ENCODE assay signal across 1 cellular context in genomic region chr1:92961896-92962752, GRCh38.
TF ChIP-seq lines count a peak whose summit lies in the region.

No MANE protein-coding gene starts in this region.

TF ChIP-seq in HepG2, 621 proteins besides CTCF, POLR2A, EP300 and RAD21 (continued from another document and continues in another):
- no peak for TF ChIP-seq ZNF335 (CRISPR knock-in tag; IDR thresholded peaks at IDR 0.05)
- TF ChIP-seq, protein P1, sequence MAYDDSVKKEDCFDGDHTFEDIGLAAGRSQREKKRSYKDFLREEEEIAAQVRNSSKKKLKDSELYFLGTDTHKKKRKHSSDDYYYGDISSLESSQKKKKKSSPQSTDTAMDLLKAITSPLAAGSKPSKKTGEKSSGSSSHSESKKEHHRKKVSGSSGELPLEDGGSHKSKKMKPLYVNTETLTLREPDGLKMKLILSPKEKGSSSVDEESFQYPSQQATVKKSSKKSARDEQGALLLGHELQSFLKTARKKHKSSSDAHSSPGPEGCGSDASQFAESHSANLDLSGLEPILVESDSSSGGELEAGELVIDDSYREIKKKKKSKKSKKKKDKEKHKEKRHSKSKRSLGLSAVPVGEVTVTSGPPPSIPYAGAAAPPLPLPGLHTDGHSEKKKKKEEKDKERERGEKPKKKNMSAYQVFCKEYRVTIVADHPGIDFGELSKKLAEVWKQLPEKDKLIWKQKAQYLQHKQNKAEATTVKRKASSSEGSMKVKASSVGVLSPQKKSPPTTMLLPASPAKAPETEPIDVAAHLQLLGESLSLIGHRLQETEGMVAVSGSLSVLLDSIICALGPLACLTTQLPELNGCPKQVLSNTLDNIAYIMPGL (CRISPR knock-in tag; IDR thresholded peaks at IDR 0.05; ENCODE audit: borderline replicate concordance in 1 of 2, low read depth in 1 of 2) = peak in 1 of 2 experiments; percentile 36; a peak in 1 of 4 replicates
- 0 out of 2 replicates have a peak, but pooled peaks have one; percentile 29 for TF ChIP-seq MTF2 (CRISPR knock-in tag; IDR thresholded peaks at IDR 0.05; ENCODE audit: borderline replicate concordance)
- TF ChIP-seq, protein P2, sequence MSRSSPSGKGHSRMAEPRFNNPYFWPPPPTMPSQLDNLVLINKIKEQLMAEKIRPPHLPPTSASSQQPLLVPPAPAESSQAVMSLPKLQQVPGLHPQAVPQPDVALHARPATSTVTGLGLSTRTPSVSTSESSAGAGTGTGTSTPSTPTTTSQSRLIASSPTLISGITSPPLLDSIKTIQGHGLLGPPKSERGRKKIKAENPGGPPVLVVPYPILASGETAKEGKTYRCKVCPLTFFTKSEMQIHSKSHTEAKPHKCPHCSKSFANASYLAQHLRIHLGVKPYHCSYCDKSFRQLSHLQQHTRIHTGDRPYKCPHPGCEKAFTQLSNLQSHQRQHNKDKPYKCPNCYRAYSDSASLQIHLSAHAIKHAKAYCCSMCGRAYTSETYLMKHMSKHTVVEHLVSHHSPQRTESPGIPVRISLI (CRISPR knock-in tag; IDR thresholded peaks at IDR 0.05; ENCODE audit: borderline replicate concordance) = peak; percentile 6; the same call in 1 of the 2 replicates
- peak; percentile 13; the same call in 1 of the 2 replicates for TF ChIP-seq ZNF547 (CRISPR knock-in tag; IDR thresholded peaks at IDR 0.05)
- TF ChIP-seq, protein P3, sequence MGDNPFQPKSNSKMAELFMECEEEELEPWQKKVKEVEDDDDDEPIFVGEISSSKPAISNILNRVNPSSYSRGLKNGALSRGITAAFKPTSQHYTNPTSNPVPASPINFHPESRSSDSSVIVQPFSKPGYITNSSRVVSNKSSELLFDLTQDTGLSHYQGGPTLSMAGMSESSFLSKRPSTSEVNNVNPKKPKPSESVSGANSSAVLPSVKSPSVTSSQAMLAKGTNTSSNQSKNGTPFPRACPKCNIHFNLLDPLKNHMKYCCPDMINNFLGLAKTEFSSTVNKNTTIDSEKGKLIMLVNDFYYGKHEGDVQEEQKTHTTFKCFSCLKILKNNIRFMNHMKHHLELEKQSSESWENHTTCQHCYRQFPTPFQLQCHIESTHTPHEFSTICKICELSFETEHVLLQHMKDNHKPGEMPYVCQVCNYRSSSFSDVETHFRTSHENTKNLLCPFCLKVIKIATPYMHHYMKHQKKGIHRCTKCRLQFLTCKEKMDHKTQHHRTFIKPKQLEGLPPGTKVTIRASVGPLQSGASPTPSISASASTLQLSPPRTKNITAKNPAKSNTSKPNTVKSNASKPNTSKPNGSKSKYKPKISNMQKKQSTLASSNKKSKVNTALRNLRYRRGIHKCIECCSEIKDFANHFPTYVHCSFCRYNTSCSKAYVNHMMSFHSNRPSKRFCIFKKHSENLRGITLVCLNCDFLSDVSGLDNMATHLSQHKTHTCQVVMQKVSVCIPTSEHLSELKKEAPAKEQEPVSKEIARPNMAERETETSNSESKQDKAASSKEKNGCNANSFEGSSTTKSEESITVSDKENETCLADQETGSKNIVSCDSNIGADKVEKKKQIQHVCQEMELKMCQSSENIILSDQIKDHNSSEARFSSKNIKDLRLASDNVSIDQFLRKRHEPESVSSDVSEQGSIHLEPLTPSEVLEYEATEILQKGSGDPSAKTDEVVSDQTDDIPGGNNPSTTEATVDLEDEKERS (CRISPR knock-in tag; IDR thresholded peaks at IDR 0.05) = 0 out of 2 replicates have a peak, but pooled peaks have one; percentile 27
- no peak for TF ChIP-seq ZSCAN22 (CRISPR knock-in tag; IDR thresholded peaks at IDR 0.05)
- 0 out of 2 replicates have a peak, but pooled peaks have one; percentile 11 for TF ChIP-seq HES4 (CRISPR knock-in tag; IDR thresholded peaks at IDR 0.05; ENCODE audit: borderline replicate concordance)
- no peak for TF ChIP-seq TCF7L2 (IDR thresholded peaks at IDR 0.05; ENCODE audit: low read depth, low read length)
- peak; percentile 7; the same call in 1 of the 2 replicates for TF ChIP-seq ZBTB7B (CRISPR knock-in tag; IDR thresholded peaks at IDR 0.05)
- no peak for TF ChIP-seq MAZ (IDR thresholded peaks at IDR 0.05; ENCODE audit: borderline replicate concordance, low read depth, low read length)
- peak; percentile 19; the same call in 1 of the 2 replicates for TF ChIP-seq MAZ (CRISPR knock-in tag; IDR thresholded peaks at IDR 0.05; ENCODE audit: low read depth)
- no peak for TF ChIP-seq MAFK (conservative IDR thresholded peaks at IDR 0.05 in 1 of 2, IDR thresholded peaks at IDR 0.05 in 1 of 2; ENCODE audit: low read length in 2 of 2)
- TF ChIP-seq TFDP1 (CRISPR knock-in tag; IDR thresholded peaks at IDR 0.05; ENCODE audit: borderline replicate concordance) = no peak
- TF ChIP-seq, protein P4, sequence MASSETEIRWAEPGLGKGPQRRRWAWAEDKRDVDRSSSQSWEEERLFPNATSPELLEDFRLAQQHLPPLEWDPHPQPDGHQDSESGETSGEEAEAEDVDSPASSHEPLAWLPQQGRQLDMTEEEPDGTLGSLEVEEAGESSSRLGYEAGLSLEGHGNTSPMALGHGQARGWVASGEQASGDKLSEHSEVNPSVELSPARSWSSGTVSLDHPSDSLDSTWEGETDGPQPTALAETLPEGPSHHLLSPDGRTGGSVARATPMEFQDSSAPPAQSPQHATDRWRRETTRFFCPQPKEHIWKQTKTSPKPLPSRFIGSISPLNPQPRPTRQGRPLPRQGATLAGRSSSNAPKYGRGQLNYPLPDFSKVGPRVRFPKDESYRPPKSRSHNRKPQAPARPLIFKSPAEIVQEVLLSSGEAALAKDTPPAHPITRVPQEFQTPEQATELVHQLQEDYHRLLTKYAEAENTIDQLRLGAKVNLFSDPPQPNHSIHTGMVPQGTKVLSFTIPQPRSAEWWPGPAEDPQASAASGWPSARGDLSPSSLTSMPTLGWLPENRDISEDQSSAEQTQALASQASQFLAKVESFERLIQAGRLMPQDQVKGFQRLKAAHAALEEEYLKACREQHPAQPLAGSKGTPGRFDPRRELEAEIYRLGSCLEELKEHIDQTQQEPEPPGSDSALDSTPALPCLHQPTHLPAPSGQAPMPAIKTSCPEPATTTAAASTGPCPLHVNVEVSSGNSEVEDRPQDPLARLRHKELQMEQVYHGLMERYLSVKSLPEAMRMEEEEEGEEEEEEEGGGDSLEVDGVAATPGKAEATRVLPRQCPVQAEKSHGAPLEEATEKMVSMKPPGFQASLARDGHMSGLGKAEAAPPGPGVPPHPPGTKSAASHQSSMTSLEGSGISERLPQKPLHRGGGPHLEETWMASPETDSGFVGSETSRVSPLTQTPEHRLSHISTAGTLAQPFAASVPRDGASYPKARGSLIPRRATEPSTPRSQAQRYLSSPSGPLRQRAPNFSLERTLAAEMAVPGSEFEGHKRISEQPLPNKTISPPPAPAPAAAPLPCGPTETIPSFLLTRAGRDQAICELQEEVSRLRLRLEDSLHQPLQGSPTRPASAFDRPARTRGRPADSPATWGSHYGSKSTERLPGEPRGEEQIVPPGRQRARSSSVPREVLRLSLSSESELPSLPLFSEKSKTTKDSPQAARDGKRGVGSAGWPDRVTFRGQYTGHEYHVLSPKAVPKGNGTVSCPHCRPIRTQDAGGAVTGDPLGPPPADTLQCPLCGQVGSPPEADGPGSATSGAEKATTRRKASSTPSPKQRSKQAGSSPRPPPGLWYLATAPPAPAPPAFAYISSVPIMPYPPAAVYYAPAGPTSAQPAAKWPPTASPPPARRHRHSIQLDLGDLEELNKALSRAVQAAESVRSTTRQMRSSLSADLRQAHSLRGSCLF (CRISPR knock-in tag; IDR thresholded peaks at IDR 0.05; ENCODE audit: borderline replicate concordance) = no peak
- no peak for TF ChIP-seq SMC3 (IDR thresholded peaks at IDR 0.05; ENCODE audit: low read length)
- TF ChIP-seq DBP (CRISPR knock-in tag; IDR thresholded peaks at IDR 0.05; ENCODE audit: not compliant biosample characterization) = peak; percentile 54
- 0 out of 2 replicates have a peak, but pooled peaks have one; percentile 5 for TF ChIP-seq ZNF724P (CRISPR knock-in tag; IDR thresholded peaks at IDR 0.05; ENCODE audit: borderline replicate concordance)
- TF ChIP-seq, protein P5, sequence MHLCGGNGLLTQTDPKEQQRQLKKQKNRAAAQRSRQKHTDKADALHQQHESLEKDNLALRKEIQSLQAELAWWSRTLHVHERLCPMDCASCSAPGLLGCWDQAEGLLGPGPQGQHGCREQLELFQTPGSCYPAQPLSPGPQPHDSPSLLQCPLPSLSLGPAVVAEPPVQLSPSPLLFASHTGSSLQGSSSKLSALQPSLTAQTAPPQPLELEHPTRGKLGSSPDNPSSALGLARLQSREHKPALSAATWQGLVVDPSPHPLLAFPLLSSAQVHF (CRISPR knock-in tag; IDR thresholded peaks at IDR 0.05) = peak; percentile 65; the same call in 1 of the 2 replicates
- TF ChIP-seq, protein P6, sequence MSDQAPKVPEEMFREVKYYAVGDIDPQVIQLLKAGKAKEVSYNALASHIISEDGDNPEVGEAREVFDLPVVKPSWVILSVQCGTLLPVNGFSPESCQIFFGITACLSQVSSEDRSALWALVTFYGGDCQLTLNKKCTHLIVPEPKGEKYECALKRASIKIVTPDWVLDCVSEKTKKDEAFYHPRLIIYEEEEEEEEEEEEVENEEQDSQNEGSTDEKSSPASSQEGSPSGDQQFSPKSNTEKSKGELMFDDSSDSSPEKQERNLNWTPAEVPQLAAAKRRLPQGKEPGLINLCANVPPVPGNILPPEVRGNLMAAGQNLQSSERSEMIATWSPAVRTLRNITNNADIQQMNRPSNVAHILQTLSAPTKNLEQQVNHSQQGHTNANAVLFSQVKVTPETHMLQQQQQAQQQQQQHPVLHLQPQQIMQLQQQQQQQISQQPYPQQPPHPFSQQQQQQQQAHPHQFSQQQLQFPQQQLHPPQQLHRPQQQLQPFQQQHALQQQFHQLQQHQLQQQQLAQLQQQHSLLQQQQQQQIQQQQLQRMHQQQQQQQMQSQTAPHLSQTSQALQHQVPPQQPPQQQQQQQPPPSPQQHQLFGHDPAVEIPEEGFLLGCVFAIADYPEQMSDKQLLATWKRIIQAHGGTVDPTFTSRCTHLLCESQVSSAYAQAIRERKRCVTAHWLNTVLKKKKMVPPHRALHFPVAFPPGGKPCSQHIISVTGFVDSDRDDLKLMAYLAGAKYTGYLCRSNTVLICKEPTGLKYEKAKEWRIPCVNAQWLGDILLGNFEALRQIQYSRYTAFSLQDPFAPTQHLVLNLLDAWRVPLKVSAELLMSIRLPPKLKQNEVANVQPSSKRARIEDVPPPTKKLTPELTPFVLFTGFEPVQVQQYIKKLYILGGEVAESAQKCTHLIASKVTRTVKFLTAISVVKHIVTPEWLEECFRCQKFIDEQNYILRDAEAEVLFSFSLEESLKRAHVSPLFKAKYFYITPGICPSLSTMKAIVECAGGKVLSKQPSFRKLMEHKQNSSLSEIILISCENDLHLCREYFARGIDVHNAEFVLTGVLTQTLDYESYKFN (CRISPR knock-in tag; conservative IDR thresholded peaks at IDR 0.05) = no peak
- 0 out of 2 replicates have a peak, but pooled peaks have one; percentile 44 for TF ChIP-seq ZBTB3 (CRISPR knock-in tag; IDR thresholded peaks at IDR 0.05; ENCODE audit: borderline replicate concordance, low read depth)
- no peak for TF ChIP-seq RFX3 (CRISPR knock-in tag; IDR thresholded peaks at IDR 0.05)
- TF ChIP-seq ATF7-NPFF (CRISPR knock-in tag; IDR thresholded peaks at IDR 0.05; ENCODE audit: low read depth) = 0 out of 2 replicates have a peak, but pooled peaks have one; percentile 1
- TF ChIP-seq ATF4 (CRISPR knock-in tag; IDR thresholded peaks at IDR 0.05) = 0 out of 4 replicates have a peak, but pooled peaks of 1 of the 2 experiments have one; percentile 19
- TF ChIP-seq MED8 (CRISPR knock-in tag; IDR thresholded peaks at IDR 0.05; ENCODE audit: insufficient replicate concordance) = peak; percentile 43
- no peak for TF ChIP-seq TAF15 (IDR thresholded peaks at IDR 0.05; ENCODE audit: low read depth, low read length, poor library complexity, severe bottlenecking)
- TF ChIP-seq IRX3 (CRISPR knock-in tag; IDR thresholded peaks at IDR 0.05; ENCODE audit: borderline replicate concordance, low read depth) = peak; percentile 15; the same call in 1 of the 2 replicates
- TF ChIP-seq ZFY (CRISPR knock-in tag; IDR thresholded peaks at IDR 0.05) = no peak
- peak; percentile 82 for TF ChIP-seq SRF (IDR thresholded peaks at IDR 0.05; ENCODE audit: low read depth, low read length)
- peak; percentile 62; the same call in 1 of the 2 replicates for TF ChIP-seq EED (CRISPR knock-in tag; IDR thresholded peaks at IDR 0.05)
- TF ChIP-seq ZSCAN21 (CRISPR knock-in tag; IDR thresholded peaks at IDR 0.05; ENCODE audit: borderline replicate concordance) = no peak
- TF ChIP-seq ZNF564 (CRISPR knock-in tag; IDR thresholded peaks at IDR 0.05) = peak; percentile 11; the same call in 1 of the 2 replicates
- 0 out of 3 replicates have a peak, but pooled peaks have one; percentile 10 for TF ChIP-seq MXI1 (IDR thresholded peaks at IDR 0.05; ENCODE audit: borderline replicate concordance, low read depth, low read length)
- TF ChIP-seq ERF (CRISPR knock-in tag; IDR thresholded peaks at IDR 0.05) = 0 out of 2 replicates have a peak, but pooled peaks have one; percentile 6
- no peak for TF ChIP-seq SMAD3 (CRISPR knock-in tag; IDR thresholded peaks at IDR 0.05)
- TF ChIP-seq ZNF713 (CRISPR knock-in tag; IDR thresholded peaks at IDR 0.05) = peak; percentile 50; the same call in 1 of the 2 replicates
- peak; percentile 39; the same call in 1 of the 2 replicates for TF ChIP-seq ZNF768 (CRISPR knock-in tag; IDR thresholded peaks at IDR 0.05)
- peak; percentile 38; the same call in 1 of the 2 replicates for TF ChIP-seq ZNF292 (CRISPR knock-in tag; IDR thresholded peaks at IDR 0.05; ENCODE audit: borderline replicate concordance, low read depth)
- TF ChIP-seq GATAD2A (CRISPR knock-in tag; IDR thresholded peaks at IDR 0.05) = no peak
- peak; percentile 6 for TF ChIP-seq ZFP36 (IDR thresholded peaks at IDR 0.05; ENCODE audit: borderline replicate concordance, low read depth, low read length, partially characterized antibody)
- TF ChIP-seq KMT2B (CRISPR knock-in tag; IDR thresholded peaks at IDR 0.05) = 0 out of 2 replicates have a peak, but pooled peaks have one; percentile 4
- TF ChIP-seq NCOR1 (IDR thresholded peaks at IDR 0.05; ENCODE audit: borderline replicate concordance, low read length) = no peak
- 0 out of 2 replicates have a peak, but pooled peaks have one; percentile 8 for TF ChIP-seq NFKBIZ (CRISPR knock-in tag; IDR thresholded peaks at IDR 0.05)
- TF ChIP-seq HOXA3 (CRISPR knock-in tag; IDR thresholded peaks at IDR 0.05) = peak; percentile 17
